2 cellular contexts compared by ENCODE assay signal in the genomic region with DNA sequence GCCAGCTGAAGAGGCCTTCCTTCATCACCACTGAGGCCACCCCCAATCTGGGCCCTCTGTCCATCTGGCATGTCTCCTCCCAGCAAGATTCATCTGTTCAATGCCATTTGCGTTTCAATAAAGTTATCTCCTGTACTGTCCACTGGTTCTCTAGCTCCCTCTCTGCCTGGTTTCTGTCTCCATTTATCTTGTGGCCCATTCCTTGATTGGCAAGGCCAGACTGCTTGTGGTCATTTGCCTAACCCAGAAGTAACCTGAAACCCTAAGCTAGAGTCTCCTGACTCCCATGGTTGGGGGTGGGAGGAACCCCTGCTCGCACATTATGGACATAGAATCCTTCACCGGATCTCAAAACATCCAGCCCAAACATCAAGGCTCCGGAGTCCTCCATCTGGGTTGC.
TF ChIP-seq lines count a peak whose summit lies in the region.

No MANE protein-coding gene starts in this region.

TF ChIP-seq in SK-N-SH, 30 proteins besides CTCF, POLR2A, EP300 and RAD21 (continued from another document):
- TF ChIP-seq, protein P1, sequence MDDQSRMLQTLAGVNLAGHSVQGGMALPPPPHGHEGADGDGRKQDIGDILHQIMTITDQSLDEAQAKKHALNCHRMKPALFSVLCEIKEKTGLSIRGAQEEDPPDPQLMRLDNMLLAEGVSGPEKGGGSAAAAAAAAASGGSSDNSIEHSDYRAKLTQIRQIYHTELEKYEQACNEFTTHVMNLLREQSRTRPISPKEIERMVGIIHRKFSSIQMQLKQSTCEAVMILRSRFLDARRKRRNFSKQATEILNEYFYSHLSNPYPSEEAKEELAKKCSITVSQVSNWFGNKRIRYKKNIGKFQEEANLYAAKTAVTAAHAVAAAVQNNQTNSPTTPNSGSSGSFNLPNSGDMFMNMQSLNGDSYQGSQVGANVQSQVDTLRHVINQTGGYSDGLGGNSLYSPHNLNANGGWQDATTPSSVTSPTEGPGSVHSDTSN (IDR thresholded peaks at IDR 0.05): peak; percentile 21; the same call in 1 of the 2 replicates
- TF ChIP-seq RCOR1 (IDR thresholded peaks at IDR 0.05; ENCODE audit: low read length) (no peak), JUND (IDR thresholded peaks at IDR 0.05) (no peak), RFX5 (IDR thresholded peaks at IDR 0.05; ENCODE audit: low read length) (no peak)
- TF ChIP-seq, protein P2, sequence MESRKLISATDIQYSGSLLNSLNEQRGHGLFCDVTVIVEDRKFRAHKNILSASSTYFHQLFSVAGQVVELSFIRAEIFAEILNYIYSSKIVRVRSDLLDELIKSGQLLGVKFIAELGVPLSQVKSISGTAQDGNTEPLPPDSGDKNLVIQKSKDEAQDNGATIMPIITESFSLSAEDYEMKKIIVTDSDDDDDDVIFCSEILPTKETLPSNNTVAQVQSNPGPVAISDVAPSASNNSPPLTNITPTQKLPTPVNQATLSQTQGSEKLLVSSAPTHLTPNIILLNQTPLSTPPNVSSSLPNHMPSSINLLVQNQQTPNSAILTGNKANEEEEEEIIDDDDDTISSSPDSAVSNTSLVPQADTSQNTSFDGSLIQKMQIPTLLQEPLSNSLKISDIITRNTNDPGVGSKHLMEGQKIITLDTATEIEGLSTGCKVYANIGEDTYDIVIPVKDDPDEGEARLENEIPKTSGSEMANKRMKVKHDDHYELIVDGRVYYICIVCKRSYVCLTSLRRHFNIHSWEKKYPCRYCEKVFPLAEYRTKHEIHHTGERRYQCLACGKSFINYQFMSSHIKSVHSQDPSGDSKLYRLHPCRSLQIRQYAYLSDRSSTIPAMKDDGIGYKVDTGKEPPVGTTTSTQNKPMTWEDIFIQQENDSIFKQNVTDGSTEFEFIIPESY (IDR thresholded peaks at IDR 0.05; ENCODE audit: borderline replicate concordance, low read depth): no peak

TF ChIP-seq in SK-N-SH treated with all-trans-retinoic acid at 6 μM for 48 hours, 23 proteins besides CTCF, POLR2A, EP300 and RAD21 (continued from another document):
- TF ChIP-seq, protein P3, sequence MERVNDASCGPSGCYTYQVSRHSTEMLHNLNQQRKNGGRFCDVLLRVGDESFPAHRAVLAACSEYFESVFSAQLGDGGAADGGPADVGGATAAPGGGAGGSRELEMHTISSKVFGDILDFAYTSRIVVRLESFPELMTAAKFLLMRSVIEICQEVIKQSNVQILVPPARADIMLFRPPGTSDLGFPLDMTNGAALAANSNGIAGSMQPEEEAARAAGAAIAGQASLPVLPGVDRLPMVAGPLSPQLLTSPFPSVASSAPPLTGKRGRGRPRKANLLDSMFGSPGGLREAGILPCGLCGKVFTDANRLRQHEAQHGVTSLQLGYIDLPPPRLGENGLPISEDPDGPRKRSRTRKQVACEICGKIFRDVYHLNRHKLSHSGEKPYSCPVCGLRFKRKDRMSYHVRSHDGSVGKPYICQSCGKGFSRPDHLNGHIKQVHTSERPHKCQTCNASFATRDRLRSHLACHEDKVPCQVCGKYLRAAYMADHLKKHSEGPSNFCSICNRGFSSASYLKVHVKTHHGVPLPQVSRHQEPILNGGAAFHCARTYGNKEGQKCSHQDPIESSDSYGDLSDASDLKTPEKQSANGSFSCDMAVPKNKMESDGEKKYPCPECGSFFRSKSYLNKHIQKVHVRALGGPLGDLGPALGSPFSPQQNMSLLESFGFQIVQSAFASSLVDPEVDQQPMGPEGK (CRISPR knock-in tag; IDR thresholded peaks at IDR 0.05; ENCODE audit: borderline replicate concordance): no peak
- TF ChIP-seq ZNF8 (CRISPR knock-in tag; IDR thresholded peaks at IDR 0.05): no peak
- TF ChIP-seq RARB (CRISPR knock-in tag; IDR thresholded peaks at IDR 0.05): no peak
- no peak for TF ChIP-seq SNAI2 (CRISPR knock-in tag; IDR thresholded peaks at IDR 0.05)
- no peak for TF ChIP-seq ZC3H10 (CRISPR knock-in tag; IDR thresholded peaks at IDR 0.05)
